In the genomic region with DNA sequence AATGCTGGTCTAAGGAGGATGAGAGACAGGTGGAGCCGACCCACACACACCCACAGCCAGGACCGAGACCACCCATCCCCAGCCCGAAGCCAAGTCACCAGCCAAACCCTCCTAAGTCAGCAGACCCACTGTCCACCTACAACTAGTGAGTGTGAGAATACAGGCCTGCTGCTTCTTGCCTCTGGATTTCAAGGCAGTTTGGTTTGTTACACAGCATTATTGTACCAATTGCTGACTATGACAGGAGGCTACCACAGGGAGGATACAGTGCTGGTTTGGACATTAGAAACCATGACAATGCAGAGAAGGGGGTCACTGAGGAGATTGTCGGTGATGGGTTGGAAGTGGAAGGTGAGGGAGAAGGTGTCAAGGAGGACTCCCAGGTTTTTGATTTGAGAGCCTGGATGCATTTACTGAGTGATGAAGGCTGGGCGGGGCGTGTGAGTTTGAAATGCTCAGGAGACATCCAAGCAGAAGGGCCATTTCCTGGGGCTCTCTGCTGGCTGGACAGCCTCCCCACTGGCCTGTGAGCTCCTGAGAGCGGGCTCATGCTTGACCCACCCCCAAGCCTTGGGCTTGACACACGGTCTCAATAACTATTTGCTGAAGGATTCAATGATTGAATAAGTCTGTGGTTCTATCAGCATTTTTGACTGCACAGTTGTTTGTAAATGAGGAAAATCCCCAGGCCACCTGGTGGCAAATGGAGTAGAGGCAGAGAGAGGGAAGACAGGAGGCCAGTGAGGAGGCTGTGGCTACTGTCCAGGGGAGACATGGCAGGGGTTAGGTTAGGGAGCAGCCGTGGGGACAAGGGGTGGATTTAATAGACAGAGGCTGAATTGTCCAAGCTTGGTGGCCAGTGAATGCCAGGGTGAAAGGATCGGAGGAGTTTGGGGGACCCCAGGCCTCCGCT, we compare ENCODE assay signal across 16 cellular contexts. TPM values are rescaled to one million over a fixed set of nuclear protein-coding genes. Genes with fewer than 3 reads are reported as not detected.
A peak's percentile ranks its signal among the peaks of the same experiment; 100 is the strongest.
DNase-seq lines count a peak whose midpoint lies in the region; ATAC-seq and TF ChIP-seq lines count a peak whose summit lies in the region.
"Had no signal": no experiment of that assay in that cellular context is flagged by ENCODE, and none has a peak within 500 bp of the region (broad histone marks: within the 10 kb centered on the region; RNA-seq: fewer than 3 reads in every experiment).

No MANE protein-coding gene starts in this region.

- H4K20me1 ChIP-seq in OCI-LY1 (ENCODE audit: insufficient read depth, low read length), result no peaks in the 10 kb centered on the region

- H3K4me3 Mint-ChIP-seq in activated T-cell treated with anti-CD3 and anti-CD28 coated beads, Interleukin-2, amount 50 U/mL, for 72 hours, result peak overlapping the region; percentile 70 to 74
- H3K4me3 Mint-ChIP-seq in activated T-cell treated with anti-CD3 and anti-CD28 coated beads, Interleukin-2, amount 50 U/mL, for 4 hours, result no peak overlapping the region
- peak overlapping the region; percentile 2 to 18 for H3K4me3 Mint-ChIP-seq in stimulated activated naive B cell treated with anti-CD40 and anti-IgM and Interleukin-4, amounts not matched to agents 10 μg/mL and 1 μg/mL and 100 μg/mL, for 72 hours

- H3K27ac Mint-ChIP-seq in activated T-cell treated with anti-CD3 and anti-CD28 coated beads, Interleukin-2, amount 50 U/mL, for 72 hours, result peak overlapping the region; percentile 99
- H3K27ac Mint-ChIP-seq in stimulated activated naive B cell treated with anti-CD40 and anti-IgM and Interleukin-4, amounts not matched to agents 10 μg/mL and 1 μg/mL and 100 μg/mL, for 72 hours, result peak overlapping the region; percentile 97

- peak overlapping the region; percentile 25 for H3K27ac ChIP-seq in OCI-LY1 (ENCODE audit: low read depth, low read length, poor library complexity, severe bottlenecking)
- no peak overlapping the region for H3K27ac ChIP-seq in mesenchymal stem cell (ENCODE audit: low read length, poor library complexity, severe bottlenecking)
- H3K27ac ChIP-seq: brain microvascular endothelial cell had no signal

- H3K18ac ChIP-seq in mesenchymal stem cell (ENCODE audit: low read depth in 1 of 2, low read length in 2 of 2), result no peak overlapping the region

- 95% methylated on average over 11 of the region's 11 CpGs for WGBS in mesenchymal stem cell

- H2AK5ac ChIP-seq in mesenchymal stem cell (ENCODE audit: low read length, severe bottlenecking), result no peak overlapping the region

- peaks cover 40% of the 10 kb centered on the region for H3K36me3 ChIP-seq in OCI-LY1 (ENCODE audit: insufficient read depth, low read length)
- peaks cover 15 to 28% of the 10 kb centered on the region in 2 experiments for H3K36me3 ChIP-seq in mesenchymal stem cell (ENCODE audit: control insufficient read depth in 1 of 2, insufficient read depth in 2 of 2, low read depth in 1 of 2, low read length in 2 of 2)

- H3K27me3 ChIP-seq in OCI-LY1 (ENCODE audit: insufficient read depth, low read length) (no peaks in the 10 kb centered on the region), mesenchymal stem cell (ENCODE audit: control insufficient read depth in 1 of 2, insufficient read depth in 1 of 2, low read length in 2 of 2) (peaks cover 0 to 31% of the 10 kb centered on the region in 2 experiments)
- H3K27me3 ChIP-seq: brain microvascular endothelial cell had no signal

- ATAC-seq in activated T-cell treated with anti-CD3 and anti-CD28 coated beads, Interleukin-2, amount 50 U/mL, for 72 hours (replicated peaks in 1 of 2), result no peak
- no peak for ATAC-seq in activated T-cell treated with anti-CD3 and anti-CD28 coated beads, Interleukin-2, amount 50 U/mL, for 4 hours
- no peak for ATAC-seq in stimulated activated naive B cell treated with anti-CD40 and anti-IgM and Interleukin-4, amounts not matched to agents 10 μg/mL and 1 μg/mL and 100 μg/mL, for 72 hours (replicated peaks)

- H3K4me1 ChIP-seq in OCI-LY1 (ENCODE audit: insufficient read depth, low read length, severe bottlenecking) (peaks cover 27% of the 10 kb centered on the region), mesenchymal stem cell (ENCODE audit: control insufficient read depth, insufficient read depth, low read depth, low read length) (peaks cover 9% of the 10 kb centered on the region)

- H3K79me2 ChIP-seq in OCI-LY1 (ENCODE audit: insufficient read depth, low read length), result no peaks in the 10 kb centered on the region

- H3K23ac ChIP-seq in mesenchymal stem cell (ENCODE audit: low read length in 2 of 2), result no peak overlapping the region

- H3K4me3 ChIP-seq in OCI-LY1 (ENCODE audit: low read depth, low read length, poor library complexity, severe bottlenecking), result no peak overlapping the region
- H3K4me3 ChIP-seq in choroid plexus epithelial cell (ENCODE audit: low read depth, low read length), result no peak overlapping the region
- no peak overlapping the region for H3K4me3 ChIP-seq in mesenchymal stem cell (ENCODE audit: insufficient read depth in 1 of 2, low read depth in 1 of 2, low read length in 2 of 2)
- H3K4me3 ChIP-seq: heart right ventricle had no signal

- H4K8ac ChIP-seq in mesenchymal stem cell (ENCODE audit: low read length), result no peak overlapping the region

- no peak for DNase-seq in activated T-cell treated with anti-CD3 and anti-CD28 coated beads, Interleukin-2, amount 50 U/mL, for 72 hours
- DNase-seq in activated T-cell treated with anti-CD3 and anti-CD28 coated beads, Interleukin-2, amount 50 U/mL, for 4 hours, result no peak
- DNase-seq in choroid plexus epithelial cell (ENCODE audit: low read depth), result no peak
- DNase-seq in stimulated activated naive B cell treated with anti-CD40 and anti-IgM and Interleukin-4, amounts not matched to agents 10 μg/mL and 1 μg/mL and 100 μg/mL, for 72 hours, result no peak
- no peak for DNase-seq in effector CD8-positive, alpha-beta T cell (lab: John Stamatoyannopoulos, UW)
- no peak for DNase-seq in NCI-H510A treated with DMSO at 0.1 percent for 48 hours (lab: John Stamatoyannopoulos, UW)
- no peak for DNase-seq in mesenchymal stem cell
- DNase-seq: ACHN, brain microvascular endothelial cell, HCEC 1CT, heart right ventricle, NCI-H1930, small intestine had no signal

- no peak overlapping the region for H2BK120ac ChIP-seq in mesenchymal stem cell (ENCODE audit: low read depth, low read length)

- TF ChIP-seq CTCF in OCI-LY1 (IDR thresholded peaks at IDR 0.05; ENCODE audit: low read length) (no peak), choroid plexus epithelial cell (conservative IDR thresholded peaks at IDR 0.05; ENCODE audit: low read depth, low read length) (peak; percentile 19)

- H3K4me1 Mint-ChIP-seq in activated T-cell treated with anti-CD3 and anti-CD28 coated beads, Interleukin-2, amount 50 U/mL, for 72 hours (ENCODE audit: low read depth), result peaks cover 100% of the 10 kb centered on the region
- H3K4me1 Mint-ChIP-seq in activated T-cell treated with anti-CD3 and anti-CD28 coated beads, Interleukin-2, amount 50 U/mL, for 4 hours (ENCODE audit: low read depth), result peaks cover 96% of the 10 kb centered on the region
- H3K4me1 Mint-ChIP-seq in stimulated activated naive B cell treated with anti-CD40 and anti-IgM and Interleukin-4, amounts not matched to agents 10 μg/mL and 1 μg/mL and 100 μg/mL, for 72 hours, result peaks cover 73 to 97% of the 10 kb centered on the region in 2 donors

- no peaks in the 10 kb centered on the region for H3K27me3 Mint-ChIP-seq in activated T-cell treated with anti-CD3 and anti-CD28 coated beads, Interleukin-2, amount 50 U/mL, for 72 hours (ENCODE audit: low read depth)
- no peaks in the 10 kb centered on the region for H3K27me3 Mint-ChIP-seq in activated T-cell treated with anti-CD3 and anti-CD28 coated beads, Interleukin-2, amount 50 U/mL, for 4 hours (ENCODE audit: low read depth)
- H3K27me3 Mint-ChIP-seq in stimulated activated naive B cell treated with anti-CD40 and anti-IgM and Interleukin-4, amounts not matched to agents 10 μg/mL and 1 μg/mL and 100 μg/mL, for 72 hours, result no peaks in the 10 kb centered on the region

- no peak overlapping the region for H3K4me2 ChIP-seq in OCI-LY1 (ENCODE audit: low read length)
- H3K4me2 ChIP-seq in mesenchymal stem cell (ENCODE audit: low read length, poor library complexity, severe bottlenecking), result no peak overlapping the region

- H3K9me3 Mint-ChIP-seq in activated T-cell treated with anti-CD3 and anti-CD28 coated beads, Interleukin-2, amount 50 U/mL, for 72 hours, result peaks cover 4 to 11% of the 10 kb centered on the region in 2 donors
- peaks cover 12% of the 10 kb centered on the region for H3K9me3 Mint-ChIP-seq in activated T-cell treated with anti-CD3 and anti-CD28 coated beads, Interleukin-2, amount 50 U/mL, for 4 hours
- peaks cover 8 to 10% of the 10 kb centered on the region in 2 donors for H3K9me3 Mint-ChIP-seq in stimulated activated naive B cell treated with anti-CD40 and anti-IgM and Interleukin-4, amounts not matched to agents 10 μg/mL and 1 μg/mL and 100 μg/mL, for 72 hours

- H2BK15ac ChIP-seq in mesenchymal stem cell (ENCODE audit: low read depth, poor library complexity, severe bottlenecking), result no peak overlapping the region

- no peaks in the 10 kb centered on the region for H3K79me1 ChIP-seq in mesenchymal stem cell (replicated peaks; ENCODE audit: low read length, poor library complexity, severe bottlenecking)

- peaks cover 33 to 55% of the 10 kb centered on the region in 2 donors for H3K36me3 Mint-ChIP-seq in activated T-cell treated with anti-CD3 and anti-CD28 coated beads, Interleukin-2, amount 50 U/mL, for 72 hours (ENCODE audit: insufficient read depth in 2 of 2)
- peaks cover 40% of the 10 kb centered on the region for H3K36me3 Mint-ChIP-seq in activated T-cell treated with anti-CD3 and anti-CD28 coated beads, Interleukin-2, amount 50 U/mL, for 4 hours (ENCODE audit: insufficient read depth)
- H3K36me3 Mint-ChIP-seq in stimulated activated naive B cell treated with anti-CD40 and anti-IgM and Interleukin-4, amounts not matched to agents 10 μg/mL and 1 μg/mL and 100 μg/mL, for 72 hours, result peaks cover 50 to 56% of the 10 kb centered on the region in 2 donors

- no peak overlapping the region for H2BK12ac ChIP-seq in mesenchymal stem cell (ENCODE audit: low read length in 2 of 2)

- H3K4ac ChIP-seq in mesenchymal stem cell (ENCODE audit: low read depth in 1 of 2, low read length in 2 of 2), result no peak overlapping the region

- H3F3A ChIP-seq in OCI-LY1 (ENCODE audit: insufficient read depth, low read length), result 0 out of 2 replicates have a peak, but pooled peaks cover 8% of the 10 kb centered on the region

- H3K9ac ChIP-seq in OCI-LY1 (ENCODE audit: low read length), result no peak overlapping the region
- H3K9ac ChIP-seq in mesenchymal stem cell (ENCODE audit: low read length), result no peak overlapping the region

- H3K9me3 ChIP-seq in OCI-LY1 (ENCODE audit: low read length) (peaks cover 4% of the 10 kb centered on the region; the same call in 1 of the 2 replicates), mesenchymal stem cell (ENCODE audit: control insufficient read depth, low read length) (no peaks in the 10 kb centered on the region)

- no peak overlapping the region for H3K14ac ChIP-seq in mesenchymal stem cell (ENCODE audit: low read length in 2 of 2)

- no peaks in the 10 kb centered on the region for H3K9me2 ChIP-seq in OCI-LY1 (ENCODE audit: low read depth, low read length)

- H4K91ac ChIP-seq in mesenchymal stem cell (ENCODE audit: low read length), result no peak overlapping the region

- H2BK5ac ChIP-seq in mesenchymal stem cell (ENCODE audit: low read depth, low read length, poor library complexity, severe bottlenecking), result no peak overlapping the region

- H2AFZ ChIP-seq in OCI-LY1 (ENCODE audit: low read length) (no peak overlapping the region), mesenchymal stem cell (ENCODE audit: low read depth, low read length) (no peak overlapping the region)

RNA-seq across cellular contexts. Expression of a gene that starts 9.4 kb away (rescaled TPM):
- 10 to 100 TPM in 1 of 2 donors, 1 to 10 TPM in 1; 10.0 to 14.6 TPM for total RNA-seq in activated T-cell treated with anti-CD3 and anti-CD28 coated beads, Interleukin-2, amount 50 U/mL, for 72 hours
- total RNA-seq in activated T-cell treated with anti-CD3 and anti-CD28 coated beads, Interleukin-2, amount 50 U/mL, for 4 hours, result 1 to 10 TPM; 1.7 to 2.3 (median 1.9) TPM
- not detected for polyA plus RNA-seq in mesenchymal stem cell (2013, experiment 1 of 2)
- polyA plus RNA-seq in mesenchymal stem cell (2013, experiment 2 of 2), result not detected
- total RNA-seq: Daoy, endothelial cell of umbilical vein, heart right ventricle had no signal
- polyA plus RNA-seq: endothelial cell of umbilical vein, heart right ventricle had no signal

RNA-seq across cellular contexts. Expression of a gene that starts 22.4 kb away (rescaled TPM):
- 100 to 1,000 TPM; 620 to 681 TPM for total RNA-seq in activated T-cell treated with anti-CD3 and anti-CD28 coated beads, Interleukin-2, amount 50 U/mL, for 72 hours
- total RNA-seq in activated T-cell treated with anti-CD3 and anti-CD28 coated beads, Interleukin-2, amount 50 U/mL, for 4 hours, result 100 to 1,000 TPM; 388 to 432 (median 395) TPM
- 121 TPM for polyA plus RNA-seq in mesenchymal stem cell (2013, experiment 1 of 2)
- polyA plus RNA-seq in mesenchymal stem cell (2013, experiment 2 of 2), result 117 TPM

RNA-seq across cellular contexts. Expression of a gene that starts 33.6 kb away (rescaled TPM):
- total RNA-seq in activated T-cell treated with anti-CD3 and anti-CD28 coated beads, Interleukin-2, amount 50 U/mL, for 72 hours, result 10 to 100 TPM; 22.7 to 30.0 TPM
- total RNA-seq in activated T-cell treated with anti-CD3 and anti-CD28 coated beads, Interleukin-2, amount 50 U/mL, for 4 hours, result 1 to 10 TPM in 2 of 3 donors, under 1 TPM in 1; 0.96 to 2.4 (median 1.2) TPM
- 38.2 TPM for polyA plus RNA-seq in mesenchymal stem cell (2013, experiment 1 of 2)
- polyA plus RNA-seq in mesenchymal stem cell (2013, experiment 2 of 2), result 37.9 TPM

Comparison
In these comparisons a context has a peak if more than half of its experiments do, and no peak if none do; other contexts are left out.
1. RNA of a gene that starts 33.6 kb away (total RNA-seq): 22.7 to 30.0 TPM in activated T-cell treated with anti-CD3 and anti-CD28 coated beads, Interleukin-2, amount 50 U/mL, for 72 hours; 0.96 to 2.4 TPM in activated T-cell treated with anti-CD3 and anti-CD28 coated beads, Interleukin-2, amount 50 U/mL, for 4 hours; every median in the first group is over 4 times any median in the second.